Comparison of ENCODE assay signal across 8 cellular contexts in genomic region chr4:75672461-75673026, GRCh38. TPM values are rescaled to one million over a fixed set of nuclear protein-coding genes. Genes with fewer than 3 reads are reported as not detected.
DNase-seq lines count a peak whose midpoint lies in the region; ATAC-seq lines count a peak whose summit lies in the region.

No MANE protein-coding gene starts in this region.

- peak; percentile 25 for ATAC-seq in HG02759 (IDR thresholded peaks at IDR 0.05; ENCODE audit: unreplicated experiment)
- peak; percentile 42 for ATAC-seq in left colon

- peak; percentile 18 to 45 for DNase-seq in NCI-H2081 (lab: John Stamatoyannopoulos, UW)
- DNase-seq in NCI-H2081 treated with DMSO at 0.1 percent for 48 hours (lab: John Stamatoyannopoulos, UW): no peak
- peak; percentile 74 for DNase-seq in NCI-H146 (lab: John Stamatoyannopoulos, UW)
- DNase-seq in activated CD4-positive, CD25-positive, alpha-beta regulatory T cell treated with anti-CD3 and anti-CD28 coated beads, Interleukin-2, amount 50 U/mL, for 72 hours: peak; percentile 81
- peak; percentile 60 for DNase-seq in cerebellar cortex (ENCODE audit: low spot score)
- peak; percentile 76 to 89 for DNase-seq in left colon
- peak; percentile 83 for DNase-seq in stimulated activated CD4-positive, alpha-beta T cell treated with anti-CD3 and anti-CD28 coated beads, Interleukin-1b, Interleukin-23, amount 100 ng/mL, for 48 hours

- intact Hi-C loops in left colon (cut with DNase I, micrococcal nuclease): loop anchor here in 1 of 2 donors (10.0 kb wide), 1 partner anchor 52 kb away; the partner anchor contains the start of gene USO1

RNA-seq across cellular contexts. Expression of gene G3BP2, which starts 0.7 kb away (rescaled TPM):
- total RNA-seq in left colon: 100 to 1,000 TPM; 158 to 159 TPM

RNA-seq across cellular contexts. Expression of gene CDKL2, which starts 42.2 kb away (rescaled TPM):
- total RNA-seq in left colon: 1 to 10 TPM; 1.1 to 1.6 TPM

RNA-seq across cellular contexts. Expression of gene USO1, which starts 51.8 kb away (rescaled TPM):
- total RNA-seq in left colon: 10 to 100 TPM; 51.5 to 55.4 TPM
